In the genomic region with DNA sequence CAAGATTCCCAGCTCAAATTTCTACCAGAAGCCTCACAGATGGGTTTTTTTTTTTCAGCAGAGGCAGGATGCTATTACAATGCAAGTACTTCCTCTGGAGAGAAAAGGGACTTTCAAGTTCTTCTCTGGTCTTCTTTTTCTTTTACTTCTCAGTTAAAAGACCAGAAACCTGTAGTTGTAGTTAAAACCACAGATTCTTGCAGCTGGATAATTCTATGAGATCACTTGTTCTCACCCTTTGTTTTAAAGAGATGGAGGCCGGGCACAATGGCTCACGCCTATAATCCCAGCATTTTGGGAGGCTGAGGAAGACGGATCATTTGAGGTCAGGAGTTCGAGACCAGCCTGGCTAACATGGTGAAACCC, we compare ENCODE assay signal across 16 cellular contexts. TPM values are rescaled to one million over a fixed set of nuclear protein-coding genes. Genes with fewer than 3 reads are reported as not detected.
A peak's percentile ranks its signal among the peaks of the same experiment; 100 is the strongest.
DNase-seq lines count a peak whose midpoint lies in the region; ATAC-seq, FAIRE-seq and TF ChIP-seq lines count a peak whose summit lies in the region.
"Had no signal": no experiment of that assay in that cellular context is flagged by ENCODE, and none has a peak within 500 bp of the region (broad histone marks: within the 10 kb centered on the region; RNA-seq: fewer than 3 reads in every experiment).

No MANE protein-coding gene starts in this region.

- DNase-seq in GM12865 (ENCODE audit: low read depth) (peak; percentile 54), substantia nigra (lab: John Stamatoyannopoulos, UW) (no peak), DMS53 (lab: John Stamatoyannopoulos, UW) (no peak), kidney (no peak)
- no peak for DNase-seq in activated T-cell treated with anti-CD3 and anti-CD28 coated beads, Interleukin-2, amount 50 U/mL, for 1 hour
- DNase-seq: effector memory CD4-positive, alpha-beta T cell; foreskin keratinocyte; MG63; NCI-H2171 treated with DMSO at 0.1 percent for 48 hours; pancreas had no signal

- H3K4me3 ChIP-seq in GM12865 (ENCODE audit: low read depth, low read length) (no peak overlapping the region), kidney (ENCODE audit: low read length in 2 of 2) (no peak overlapping the region)
- H3K4me3 ChIP-seq: MG63, pancreas had no signal

- H3K4me1 ChIP-seq in kidney (ENCODE audit: control insufficient read depth in 1 of 2, insufficient read depth in 1 of 2, low read depth in 1 of 2, low read length in 2 of 2) = no peaks in the 10 kb centered on the region
- H3K4me1 ChIP-seq: foreskin keratinocyte, pancreas had no signal

- no peak for FAIRE-seq in kidney (lab: Jason Lieb, UNC)
- FAIRE-seq: pancreas had no signal

- no peak overlapping the region for H3K27ac ChIP-seq in substantia nigra (ENCODE audit: low read depth, low read length, poor library complexity, severe bottlenecking)
- no peak overlapping the region for H3K27ac ChIP-seq in kidney (ENCODE audit: low read depth in 2 of 2, low read length in 2 of 2)
- H3K27ac ChIP-seq: foreskin keratinocyte, pancreas had no signal

- intact Hi-C loops in kidney (cut with DNase I) = no loop called here

- peak; percentile 72 for ATAC-seq in GM19372 (IDR thresholded peaks at IDR 0.05; ENCODE audit: low read depth, unreplicated experiment)
- peak; percentile 88 for ATAC-seq in HG02588 (IDR thresholded peaks at IDR 0.05; ENCODE audit: unreplicated experiment)
- ATAC-seq in HG03280 (IDR thresholded peaks at IDR 0.05; ENCODE audit: unreplicated experiment) = peak; percentile 81
- ATAC-seq: foreskin keratinocyte, pancreas had no signal

- no peaks in the 10 kb centered on the region for H3K36me3 ChIP-seq in kidney (ENCODE audit: control insufficient read depth in 1 of 2, insufficient read depth in 2 of 2, low read length in 2 of 2)
- H3K36me3 ChIP-seq: MG63, pancreas had no signal

- H3K9me3 ChIP-seq in kidney (ENCODE audit: control insufficient read depth in 1 of 2, low read length in 2 of 2) = no peaks in the 10 kb centered on the region
- H3K9me3 ChIP-seq: MG63, pancreas had no signal

- no peak overlapping the region for H3K9ac ChIP-seq in kidney (ENCODE audit: low read length in 2 of 2)

- no peak for TF ChIP-seq CTCF in GM12865 (IDR thresholded peaks at IDR 0.05; ENCODE audit: insufficient read depth, low read depth, low read length, missing control alignments)
- TF ChIP-seq CTCF in kidney (IDR thresholded peaks at IDR 0.05; ENCODE audit: borderline replicate concordance, extremely low read depth, insufficient read depth) = no peak

RNA-seq across cellular contexts. Expression of a gene that starts 47.6 kb away (rescaled TPM):
- total RNA-seq in kidney = 0.35 TPM
- not detected for polyA plus RNA-seq in kidney (ENCODE audit: insufficient read depth, low read depth, low replicate concordance)
- total RNA-seq: activated CD8-positive, alpha-beta memory T cell treated with anti-CD3 and anti-CD28 coated beads for 36 hours; foreskin keratinocyte; H4; mononuclear cell had no signal
- polyA plus RNA-seq: foreskin keratinocyte had no signal
